In genomic region chr1:54800899-54801759, GRCh38 we compare ENCODE assay signal across 8 cellular contexts. TPM values are rescaled to one million over a fixed set of nuclear protein-coding genes. Genes with fewer than 3 reads are reported as not detected.
A peak's percentile ranks its signal among the peaks of the same experiment; 100 is the strongest.
DNase-seq lines count a peak whose midpoint lies in the region; ATAC-seq, FAIRE-seq and TF ChIP-seq lines count a peak whose summit lies in the region.

Gene TTC22, minus strand, starts transcription at chr1:54801323. Its CDS starts 160 bp downstream, at chr1:54801163.

- FAIRE-seq in pancreas (lab: Jason Lieb, UNC), result no peak

- in situ Hi-C loops in HAP-1 (cut with MboI; ENCODE audit: low sequenced_read_pairs), result loop anchor here (25.0 kb wide), 1 partner anchor 939 kb away; no protein-coding TSS in a partner anchor

- peak; percentile 81 for TF ChIP-seq CTCF in GM12864 (IDR thresholded peaks at IDR 0.05; ENCODE audit: low read depth, low read length, missing control alignments)
- TF ChIP-seq CTCF in esophagus squamous epithelium (IDR thresholded peaks at IDR 0.05), result peak; percentile 45 to 82 (median 58)
- peak; percentile 36 to 67 (median 46) for TF ChIP-seq CTCF in pancreas (IDR thresholded peaks at IDR 0.05)
- TF ChIP-seq CTCF in upper lobe of left lung (IDR thresholded peaks at IDR 0.05), result peak in 5 of 6 experiments; percentile 29 to 72 (median 65)

- no peaks in the 10 kb centered on the region for H3K36me3 ChIP-seq in HAP-1 (replicated peaks)
- H3K36me3 ChIP-seq in esophagus squamous epithelium, result peaks cover 0 to 9% (median 0%) of the 10 kb centered on the region in 3 donors
- no peaks in the 10 kb centered on the region for H3K36me3 ChIP-seq in pancreas
- H3K36me3 ChIP-seq in upper lobe of left lung, result no peaks in the 10 kb centered on the region

- H3K27ac ChIP-seq in esophagus squamous epithelium, result peak within 1 kb of the TSS; percentile 83 to 94 (median 92)
- H3K27ac ChIP-seq in pancreas, result peak within 1 kb of the TSS; percentile 70 to 83 (median 75)
- H3K27ac ChIP-seq in upper lobe of left lung, result peak within 1 kb of the TSS; percentile 56 to 77 (median 69)

- H3K27me3 ChIP-seq in HAP-1 (ENCODE audit: low read depth), result peaks cover 7% of the 10 kb centered on the region; the same call in 1 of the 2 replicates
- peaks cover 0 to 35% (median 2%) of the 10 kb centered on the region in 4 donors for H3K27me3 ChIP-seq in esophagus squamous epithelium
- no peaks in the 10 kb centered on the region for H3K27me3 ChIP-seq in pancreas
- no peaks in the 10 kb centered on the region for H3K27me3 ChIP-seq in upper lobe of left lung

- DNase-seq in GM12864 (ENCODE audit: low read depth) (no peak), HAP-1 (ENCODE audit: low spot score in 2 of 2) (peak; percentile 6 to 52), NAMALWA (ENCODE audit: low spot score) (peak; percentile 59), esophagus squamous epithelium (lab: John Stamatoyannopoulos, UW) (no peak), pancreas (peak; percentile 73 to 90 (median 78)), upper lobe of left lung (peak; percentile 84 to 90), COR-L47 (lab: John Stamatoyannopoulos, UW) (no peak)
- DNase-seq in activated CD8-positive, alpha-beta memory T cell treated with anti-CD3 and anti-CD28 coated beads, Interleukin-2, amount 50 U/mL, for 4 hours, result peak; percentile 73

- ATAC-seq in pancreas, result peak; percentile 89 to 94 (median 91)
- peak; percentile 66 to 87 for ATAC-seq in upper lobe of left lung (ENCODE audit: low FRiP score in 2 of 2)

- no peak for TF ChIP-seq EP300 in upper lobe of left lung (IDR thresholded peaks at IDR 0.05)

- WGBS in esophagus squamous epithelium, 2 donors, result 16 to 19% methylated on average over 4 to 9 of the region's 58 CpGs
- WGBS in pancreas, 2 donors, result 1 to 4% methylated on average over 41 to 58 of the region's 58 CpGs
- WGBS in upper lobe of left lung, 2 donors, result 6 to 8% methylated on average over 12 to 42 of the region's 58 CpGs

- H3K9me3 ChIP-seq in HAP-1, result no peaks in the 10 kb centered on the region
- no peaks in the 10 kb centered on the region for H3K9me3 ChIP-seq in esophagus squamous epithelium
- H3K9me3 ChIP-seq in pancreas, result no peaks in the 10 kb centered on the region
- H3K9me3 ChIP-seq in upper lobe of left lung, result no peaks in the 10 kb centered on the region

- peak in 1 of 4 donors; percentile 67 for TF ChIP-seq POLR2A in esophagus squamous epithelium (IDR thresholded peaks at IDR 0.05)
- peak in 2 of 4 donors; percentile 8 to 53 for TF ChIP-seq POLR2A in upper lobe of left lung (IDR thresholded peaks at IDR 0.05)

- intact Hi-C loops in esophagus squamous epithelium (cut with DNase I) (loop anchor here (10.0 kb wide), 1 partner anchor 296 kb away; no protein-coding TSS in a partner anchor), pancreas (cut with DNase I) (loop anchor here in 1 of 3 donors (10.0 kb wide), 1 partner anchor 306 kb away; no protein-coding TSS in a partner anchor)

- H3K4me3 ChIP-seq in GM12864 (ENCODE audit: low read depth, low read length), result peak within 1 kb of the TSS; percentile 67
- H3K4me3 ChIP-seq in HAP-1, result no peak within 1 kb of the TSS
- peak within 1 kb of the TSS; percentile 52 to 65 (median 60) for H3K4me3 ChIP-seq in esophagus squamous epithelium
- peak within 1 kb of the TSS; percentile 47 to 68 (median 57) for H3K4me3 ChIP-seq in pancreas
- H3K4me3 ChIP-seq in upper lobe of left lung, result peak within 1 kb of the TSS; percentile 19 to 62 (median 50)

- H3K4me1 ChIP-seq in HAP-1, result no peaks in the 10 kb centered on the region
- H3K4me1 ChIP-seq in esophagus squamous epithelium, result peaks cover 13 to 99% (median 23%) of the 10 kb centered on the region in 3 donors
- H3K4me1 ChIP-seq in pancreas, result peaks cover 3 to 18% (median 6%) of the 10 kb centered on the region in 3 donors
- H3K4me1 ChIP-seq in upper lobe of left lung, result peaks cover 4 to 31% (median 23%) of the 10 kb centered on the region in 4 donors

RNA-seq across cellular contexts. Expression of gene TTC22, which starts in this region (rescaled TPM):
- total RNA-seq in esophagus squamous epithelium (100 to 1,000 TPM in 3 of 4 donors, 10 to 100 TPM in 1; 73.4 to 323 (median 141) TPM), pancreas (10 to 100 TPM in 1 of 6 donors, 1 to 10 TPM in 5; 6.7 to 10.6 (median 7.7) TPM), upper lobe of left lung (10 to 100 TPM in 4 of 6 donors, 1 to 10 TPM in 2; 6.9 to 15.7 (median 12.1) TPM)
- 1 to 10 TPM; 6.1 to 6.2 TPM for polyA plus RNA-seq in pancreas

Comparison
In these comparisons a context has a peak if more than half of its experiments do, and no peak if none do; other contexts are left out.
1. RNA of gene TTC22 (total RNA-seq): 73.4 to 323 TPM in esophagus squamous epithelium; 6.9 to 15.7 TPM in upper lobe of left lung and 6.7 to 10.6 TPM in pancreas; every median in the first group is over 4 times any median in the second.
2. DNase-seq: peak in HAP-1 (2 of 2), NAMALWA (single experiment), activated CD8-positive, alpha-beta memory T cell treated with anti-CD3 and anti-CD28 coated beads, Interleukin-2, amount 50 U/mL, for 4 hours (single experiment), pancreas (6 of 6) and upper lobe of left lung (2 of 2); none in GM12864 (single experiment), esophagus squamous epithelium (single experiment) and COR-L47 (single experiment).
3. Peak in every context shown above with its lines, with median percentiles within 50 percentile points of each other: CTCF ChIP-seq and H3K27ac ChIP-seq.